Comparison of ENCODE assay signal across 8 cellular contexts in genomic region chr5:126354012-126354856, GRCh38.
DNase-seq lines count a peak whose midpoint lies in the region; ATAC-seq lines count a peak whose summit lies in the region.

No MANE protein-coding gene starts in this region.

- peak overlapping the region in 1 of 2 donors; percentile 50 for H3K4me3 Mint-ChIP-seq in effector memory CD8-positive, alpha-beta T cell

- ATAC-seq in effector memory CD8-positive, alpha-beta T cell (replicated peaks): peak; percentile 74
- no peak for ATAC-seq in HG03521 (IDR thresholded peaks at IDR 0.05; ENCODE audit: unreplicated experiment)

- H3K4me3 ChIP-seq in SJSA1: peak overlapping the region; percentile 24

- H3K27me3 Mint-ChIP-seq in effector memory CD8-positive, alpha-beta T cell: peaks cover 7 to 10% of the 10 kb centered on the region in 2 donors

- H3K27me3 ChIP-seq in SJSA1 (replicated peaks): no peaks in the 10 kb centered on the region

- H3K27ac Mint-ChIP-seq in effector memory CD8-positive, alpha-beta T cell: peak overlapping the region in 1 of 2 donors; percentile 13

- no peaks in the 10 kb centered on the region; the same call in 1 of the 2 replicates for H3K9me3 ChIP-seq in SJSA1 (replicated peaks)

- no peaks in the 10 kb centered on the region for H3K36me3 Mint-ChIP-seq in effector memory CD8-positive, alpha-beta T cell (ENCODE audit: insufficient read depth)

- peak; percentile 54 for DNase-seq in NCI-H82 (lab: John Stamatoyannopoulos, UW)
- DNase-seq in NCI-H82 treated with DMSO at 0.1 percent for 48 hours (lab: John Stamatoyannopoulos, UW; ENCODE audit: unreplicated experiment): no peak
- DNase-seq in HS-5 (ENCODE audit: low read depth): peak; percentile 94
- DNase-seq in SJSA1 (ENCODE audit: low read depth in 1 of 2, low spot score in 2 of 2): peak; percentile 76 to 99
- no peak for DNase-seq in effector memory CD8-positive, alpha-beta T cell
- DNase-seq in middle frontal gyrus (ENCODE audit: extremely low spot score, low spot score): peak; percentile 36
- DNase-seq in NK-92 (lab: John Stamatoyannopoulos, UW; ENCODE audit: unreplicated experiment): no peak

- no peaks in the 10 kb centered on the region; the same call in 1 of the 2 replicates for H3K36me3 ChIP-seq in SJSA1

- H3K27ac ChIP-seq in SJSA1: peak overlapping the region; percentile 99

- H3K4me1 Mint-ChIP-seq in effector memory CD8-positive, alpha-beta T cell (ENCODE audit: low read depth in 2 of 2): peaks cover 0 to 4% of the 10 kb centered on the region in 2 donors

- H3K4me1 ChIP-seq in SJSA1 (replicated peaks): peaks cover 65% of the 10 kb centered on the region

- no peaks in the 10 kb centered on the region for H3K9me3 Mint-ChIP-seq in effector memory CD8-positive, alpha-beta T cell

Comparison
In these comparisons a context has a peak if more than half of its experiments do, and no peak if none do; other contexts are left out.
1. DNase-seq: peak in NCI-H82 (single experiment), HS-5 (single experiment), SJSA1 (2 of 2) and middle frontal gyrus (single experiment); none in NCI-H82 treated with DMSO at 0.1 percent for 48 hours (single experiment), effector memory CD8-positive, alpha-beta T cell (0 of 3) and NK-92 (single experiment).